ENCODE assay signal across 9 cellular contexts in genomic region chr9:38227061-38227540, GRCh38.
DNase-seq lines count a peak whose midpoint lies in the region; ATAC-seq and TF ChIP-seq lines count a peak whose summit lies in the region.
"Had no signal": no experiment of that assay in that cellular context is flagged by ENCODE, and none has a peak within 500 bp of the region (broad histone marks: within the 10 kb centered on the region; RNA-seq: fewer than 3 reads in every experiment).

No MANE protein-coding gene starts in this region.

- DNase-seq in NCI-H2081 (lab: John Stamatoyannopoulos, UW) (peak; percentile 34 to 57), NCI-H2081 treated with DMSO at 0.1 percent for 48 hours (lab: John Stamatoyannopoulos, UW) (no peak), NOMO-1 treated with DMSO at 0.1 percent for 48 hours (lab: John Stamatoyannopoulos, UW; ENCODE audit: unreplicated experiment) (peak; percentile 17), epithelial cell of proximal tubule (ENCODE audit: low read depth) (peak; percentile 92), osteoblast (ENCODE audit: insufficient read length, low spot score, missing footprints) (peak; percentile 87)
- DNase-seq in activated CD8-positive, alpha-beta memory T cell treated with anti-CD3 and anti-CD28 coated beads, Interleukin-2, amount 10 ng/mL, durations not matched to agents 7 days and 5 days = peak; percentile 58

- H3K27ac ChIP-seq in HUES48 (ENCODE audit: low read depth, low read length) (no peak overlapping the region), osteoblast (ENCODE audit: low read depth, low read length) (no peak overlapping the region)
- H3K27ac ChIP-seq: 22Rv1 had no signal

- H3K27me3 ChIP-seq in HUES48 (ENCODE audit: control insufficient read depth, insufficient read depth, low read length) (peaks cover 82% of the 10 kb centered on the region), osteoblast (ENCODE audit: insufficient read depth, low read length) (peaks cover 23% of the 10 kb centered on the region)

- H3K4me1 ChIP-seq in HUES48 (ENCODE audit: control insufficient read depth, insufficient read depth, low read length) (peaks cover 24% of the 10 kb centered on the region), osteoblast (ENCODE audit: insufficient read depth, low read length) (peaks cover 6% of the 10 kb centered on the region)

- peaks cover 13% of the 10 kb centered on the region for H3K4me1 Mint-ChIP-seq in activated CD8-positive, alpha-beta memory T cell treated with anti-CD3 and anti-CD28 coated beads, Interleukin-2, amount 10 ng/mL, durations not matched to agents 7 days and 5 days

- H3K36me3 ChIP-seq in HUES48 (ENCODE audit: control insufficient read depth, insufficient read depth, low read length) = no peaks in the 10 kb centered on the region
- H3K36me3 ChIP-seq in osteoblast (ENCODE audit: insufficient read depth, low read length) = no peaks in the 10 kb centered on the region

- H3K27me3 Mint-ChIP-seq in activated CD8-positive, alpha-beta memory T cell treated with anti-CD3 and anti-CD28 coated beads, Interleukin-2, amount 10 ng/mL, durations not matched to agents 7 days and 5 days = peaks cover 49% of the 10 kb centered on the region

- no peaks in the 10 kb centered on the region for H3K79me2 ChIP-seq in osteoblast (ENCODE audit: insufficient read depth, low read length)

- no peak for TF ChIP-seq CTCF in epithelial cell of proximal tubule (conservative IDR thresholded peaks at IDR 0.05; ENCODE audit: low read depth, low read length)
- TF ChIP-seq CTCF in osteoblast (IDR thresholded peaks at IDR 0.05; ENCODE audit: extremely low read depth, low read depth, low read length) = no peak

- ATAC-seq in activated CD8-positive, alpha-beta memory T cell treated with anti-CD3 and anti-CD28 coated beads, Interleukin-2, amount 10 ng/mL, durations not matched to agents 7 days and 5 days = peak; percentile 47
- no peak for ATAC-seq in GM21576 (IDR thresholded peaks at IDR 0.05; ENCODE audit: unreplicated experiment)

- H3K27ac Mint-ChIP-seq in activated CD8-positive, alpha-beta memory T cell treated with anti-CD3 and anti-CD28 coated beads, Interleukin-2, amount 10 ng/mL, durations not matched to agents 7 days and 5 days = no peak overlapping the region

- peak overlapping the region; percentile 13 for H3K4me2 ChIP-seq in osteoblast (ENCODE audit: insufficient read depth, low read length)

- no peaks in the 10 kb centered on the region for H3K9me3 Mint-ChIP-seq in activated CD8-positive, alpha-beta memory T cell treated with anti-CD3 and anti-CD28 coated beads, Interleukin-2, amount 10 ng/mL, durations not matched to agents 7 days and 5 days (ENCODE audit: low read depth)

- H3K4me3 Mint-ChIP-seq in activated CD8-positive, alpha-beta memory T cell treated with anti-CD3 and anti-CD28 coated beads, Interleukin-2, amount 10 ng/mL, durations not matched to agents 7 days and 5 days = no peak overlapping the region

- H3K4me3 ChIP-seq in HUES48 (ENCODE audit: low read depth, low read length) = peak overlapping the region; percentile 39
- H3K4me3 ChIP-seq in epithelial cell of proximal tubule (ENCODE audit: low read depth, low read length) = peak overlapping the region; percentile 8
- no peak overlapping the region for H3K4me3 ChIP-seq in osteoblast (ENCODE audit: insufficient read depth, low read length)

- CTCF ChIA-PET in activated CD8-positive, alpha-beta memory T cell treated with anti-CD3 and anti-CD28 coated beads, Interleukin-2, amount 10 ng/mL, durations not matched to agents 7 days and 5 days (lab: Charles Lee) = no interaction called here

- H3K36me3 Mint-ChIP-seq in activated CD8-positive, alpha-beta memory T cell treated with anti-CD3 and anti-CD28 coated beads, Interleukin-2, amount 10 ng/mL, durations not matched to agents 7 days and 5 days = no peaks in the 10 kb centered on the region

- H3K9ac ChIP-seq in HUES48 (ENCODE audit: low read depth, low read length) = no peak overlapping the region

- H3K9me3 ChIP-seq in HUES48 (ENCODE audit: control insufficient read depth, insufficient read depth, low read length) (no peaks in the 10 kb centered on the region), osteoblast (ENCODE audit: low read depth, low read length) (no peaks in the 10 kb centered on the region)

- H2AFZ ChIP-seq in osteoblast (ENCODE audit: low read length) = no peak overlapping the region

- no peaks in the 10 kb centered on the region for H4K20me1 ChIP-seq in osteoblast (ENCODE audit: insufficient read depth, low read length)
